ENCODE assay signal across 16 cellular contexts in genomic region chr10:77291596-77292505, GRCh38.
A peak's percentile ranks its signal among the peaks of the same experiment; 100 is the strongest.
DNase-seq lines count a peak whose midpoint lies in the region; ATAC-seq and TF ChIP-seq lines count a peak whose summit lies in the region.
"Had no signal": no experiment of that assay in that cellular context is flagged by ENCODE, and none has a peak within 500 bp of the region (broad histone marks: within the 10 kb centered on the region; RNA-seq: fewer than 3 reads in every experiment).

No MANE protein-coding gene starts in this region.

- H3K4me3 ChIP-seq in fibroblast of villous mesenchyme (ENCODE audit: low read depth, low read length), result no peak overlapping the region
- H3K4me3 ChIP-seq: upper lobe of right lung had no signal

- TF ChIP-seq CTCF in fibroblast of villous mesenchyme (IDR thresholded peaks at IDR 0.05; ENCODE audit: insufficient read depth, low read depth, low read length), result no peak

- ATAC-seq in GM18870 (IDR thresholded peaks at IDR 0.05; ENCODE audit: unreplicated experiment), result no peak
- ATAC-seq in HG03442 (IDR thresholded peaks at IDR 0.05; ENCODE audit: unreplicated experiment), result no peak
- ATAC-seq: HCT116, T-cell had no signal

- peak; percentile 66 for DNase-seq in EL
- DNase-seq in RPMI7951 (ENCODE audit: low read depth), result peak; percentile 61
- DNase-seq in fibroblast of villous mesenchyme (ENCODE audit: low read depth), result peak; percentile 38
- peak; percentile 66 for DNase-seq in renal cortical epithelial cell (ENCODE audit: low read depth)
- DNase-seq in ureter (ENCODE audit: low spot score), result no peak
- DNase-seq in medulla oblongata (ENCODE audit: extremely low spot score), result no peak
- DNase-seq: activated B cell treated with CpG ODN at 0.5 μM for 24 hours; activated naive CD8-positive, alpha-beta T cell treated with anti-CD3 and anti-CD28 coated beads for 36 hours; erythroblast; midbrain; stimulated activated CD4-positive, alpha-beta T cell treated with anti-CD3 and anti-CD28 coated beads, Interleukin-1b, Interleukin-23, amount 100 ng/mL, for 48 hours; T-cell; upper lobe of right lung had no signal

Comparison
In these comparisons a context has a peak if more than half of its experiments do, and no peak if none do; other contexts are left out.
1. DNase-seq: peak in EL (single experiment), RPMI7951 (single experiment), fibroblast of villous mesenchyme (single experiment) and renal cortical epithelial cell (single experiment); none in ureter (single experiment) and medulla oblongata (single experiment).